8 cellular contexts compared by ENCODE assay signal in the genomic region with DNA sequence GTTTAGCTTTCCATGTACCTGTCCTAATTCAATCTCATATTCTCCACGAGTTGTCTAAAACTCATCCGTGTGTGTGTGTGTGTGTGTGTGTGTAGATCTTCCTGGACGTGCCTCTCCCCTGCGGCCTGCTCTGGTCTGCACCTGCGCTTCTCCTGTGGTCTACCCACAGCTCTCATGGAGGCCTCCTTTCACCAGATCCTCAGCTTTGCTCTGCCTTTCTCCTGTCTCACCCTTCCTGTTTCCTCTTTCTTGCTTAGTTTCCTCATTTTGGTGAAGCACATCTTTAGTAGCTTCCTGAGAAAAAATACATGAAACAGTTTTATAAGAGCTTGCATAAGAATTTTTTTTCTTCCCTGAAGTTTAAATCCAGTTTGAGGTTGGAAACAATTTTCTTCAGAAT. TPM values are rescaled to one million over a fixed set of nuclear protein-coding genes. Genes with fewer than 3 reads are reported as not detected.
A peak's percentile ranks its signal among the peaks of the same experiment; 100 is the strongest.
DNase-seq lines count a peak whose midpoint lies in the region; ATAC-seq, FAIRE-seq and TF ChIP-seq lines count a peak whose summit lies in the region.

No MANE protein-coding gene starts in this region.

- H3K9me3 Mint-ChIP-seq in progenitor cell of endocrine pancreas (ENCODE audit: low read depth) = peaks cover 10% of the 10 kb centered on the region

- no peaks in the 10 kb centered on the region for H3K4me1 Mint-ChIP-seq in progenitor cell of endocrine pancreas (ENCODE audit: low read depth)

- no peaks in the 10 kb centered on the region for H3K36me3 ChIP-seq in BE2C

- H3K4me1 ChIP-seq in BE2C = no peaks in the 10 kb centered on the region

- H3K4me3 Mint-ChIP-seq in progenitor cell of endocrine pancreas (ENCODE audit: low read depth) = no peak overlapping the region

- peak overlapping the region; percentile 66 for H3K27ac Mint-ChIP-seq in progenitor cell of endocrine pancreas

- peak; percentile 90 for ATAC-seq in HG03139 (IDR thresholded peaks at IDR 0.05; ENCODE audit: unreplicated experiment)

- no peaks in the 10 kb centered on the region for H3K27me3 ChIP-seq in BE2C

- H3K4me3 ChIP-seq in BE2C (ENCODE audit: low read depth, low read length) = no peak overlapping the region

- H3K9me3 ChIP-seq in BE2C = no peaks in the 10 kb centered on the region

- peak; percentile 97 for FAIRE-seq in GM19239 (lab: Jason Lieb, UNC)

- no peaks in the 10 kb centered on the region for H3K27me3 Mint-ChIP-seq in progenitor cell of endocrine pancreas

- peak; percentile 84 for DNase-seq in CD1c-positive myeloid dendritic cell (ENCODE audit: extremely low spot score)
- DNase-seq in GM19239 (ENCODE audit: insufficient read length, low spot score) = no peak
- DNase-seq in SKM-1 (lab: John Stamatoyannopoulos, UW; ENCODE audit: unreplicated experiment) = peak; percentile 58
- DNase-seq in progenitor cell of endocrine pancreas (ENCODE audit: low spot score, unreplicated experiment) = no peak
- no peak for DNase-seq in BE2C
- DNase-seq in NCI-H748 (lab: John Stamatoyannopoulos, UW; ENCODE audit: unreplicated experiment) = no peak
- no peak for DNase-seq in kidney tubule cell (ENCODE audit: low spot score)

- TF ChIP-seq CTCF in progenitor cell of endocrine pancreas (IDR thresholded peaks at IDR 0.05; ENCODE audit: unreplicated experiment) = no peak
- TF ChIP-seq CTCF in BE2C (IDR thresholded peaks at IDR 0.05; ENCODE audit: low read depth, low read length) = no peak

- peaks cover 7% of the 10 kb centered on the region for H3K36me3 Mint-ChIP-seq in progenitor cell of endocrine pancreas (ENCODE audit: insufficient read depth)

RNA-seq across cellular contexts. Expression of a gene that starts 18.1 kb away (rescaled TPM):
- 11.6 and 12.0 TPM in 2 replicates for total RNA-seq in progenitor cell of endocrine pancreas
- 1.6 TPM for polyA plus RNA-seq in BE2C (2012; ENCODE audit: insufficient read depth, insufficient read length, low read depth)

RNA-seq across cellular contexts. Expression of a gene that starts 19.2 kb away (rescaled TPM):
- total RNA-seq in progenitor cell of endocrine pancreas = 17.8 and 18.7 TPM in 2 replicates
- 21.0 TPM for polyA plus RNA-seq in BE2C (2012; ENCODE audit: insufficient read depth, insufficient read length, low read depth)

Comparison
In these comparisons a context has a peak if more than half of its experiments do, and no peak if none do; other contexts are left out.
1. DNase-seq: peak in CD1c-positive myeloid dendritic cell (single experiment) and SKM-1 (single experiment); none in GM19239 (single experiment), progenitor cell of endocrine pancreas (single experiment), BE2C (single experiment), NCI-H748 (single experiment) and kidney tubule cell (single experiment).